20 cellular contexts compared by ENCODE assay signal in the genomic region with DNA sequence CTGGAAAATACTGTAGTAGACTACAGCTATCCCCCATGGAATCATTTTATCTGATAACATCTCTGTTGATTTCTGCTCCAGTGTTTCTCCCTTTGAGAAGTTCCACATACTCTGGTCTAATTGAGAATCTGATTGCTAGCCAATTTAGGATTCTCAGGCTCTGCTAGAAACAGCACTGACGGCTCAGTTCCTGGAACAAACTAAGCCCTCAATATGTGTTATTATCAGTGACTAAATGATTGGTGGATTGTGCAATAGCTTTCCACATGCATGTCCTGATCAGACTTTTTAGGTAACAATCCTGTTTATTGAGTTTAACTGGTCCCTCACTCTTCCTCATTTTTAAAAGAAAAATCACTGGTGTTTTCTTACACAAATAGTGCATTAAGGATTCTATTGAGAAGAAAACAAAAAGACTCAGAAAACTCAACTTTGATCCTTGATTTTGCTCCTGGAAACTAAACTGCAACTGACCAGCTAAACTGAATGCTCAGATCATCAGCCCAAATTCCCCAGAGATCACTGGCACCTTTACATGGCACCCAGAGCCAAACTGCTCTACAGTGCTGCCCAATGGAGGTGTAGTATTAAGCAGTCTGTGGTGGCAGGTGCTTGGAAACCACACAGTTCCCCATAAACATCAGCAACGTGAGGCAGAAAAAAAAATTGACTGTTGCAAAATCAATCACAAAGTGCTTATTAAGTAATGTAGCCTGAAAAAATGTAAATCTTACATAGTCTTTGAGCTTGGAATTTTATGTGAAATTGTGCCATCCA.
"Had no signal": no experiment of that assay in that cellular context is flagged by ENCODE, and none has a peak within 500 bp of the region (broad histone marks: within the 10 kb centered on the region; RNA-seq: fewer than 3 reads in every experiment).

No MANE protein-coding gene starts in this region.

- H3K4me3 ChIP-seq: dorsolateral prefrontal cortex, thyroid gland, vagina had no signal

- H3K4me3 Mint-ChIP-seq: activated naive CD4-positive, alpha-beta T cell treated with anti-CD3 and anti-CD28 coated beads, Interleukin-2, amount 50 U/mL, for 24 hours; endodermal cell; mesothelial cell of epicardium; natural killer cell treated with Interleukin-12 subunit alpha and Interleukin-12 subunit beta and Interleukin-15 and Interleukin-18, amount 100 ng/mL, for 72 hours had no signal

- ATAC-seq: foreskin keratinocyte; natural killer cell treated with Interleukin-12 subunit alpha and Interleukin-12 subunit beta and Interleukin-15 and Interleukin-18, amount 100 ng/mL, for 72 hours had no signal

- H3K27ac ChIP-seq: dorsolateral prefrontal cortex, foreskin keratinocyte, neutrophil, thyroid gland, vagina, WERI-Rb-1 had no signal

- H3K4me1 ChIP-seq: foreskin keratinocyte, thyroid gland had no signal

- H3K9me3 ChIP-seq: neutrophil, thyroid gland, vagina had no signal

- H3K27me3 ChIP-seq: dorsolateral prefrontal cortex, neutrophil, thyroid gland, vagina had no signal

- DNase-seq: activated CD4-positive, alpha-beta T cell treated with anti-CD3 and anti-CD28 coated beads for 1 hour; activated CD4-positive, alpha-beta T cell treated with anti-CD3 and anti-CD28 coated beads, Interleukin-2, amount 50 U/mL, for 4 hours; activated gamma-delta T cell; central memory CD4-positive, alpha-beta T cell; dorsolateral prefrontal cortex; endodermal cell; foreskin keratinocyte; hippocampal formation; left cardiac atrium; posterior cingulate gyrus; stimulated activated CD4-positive, alpha-beta T cell treated with anti-CD3 and anti-CD28 coated beads, Interleukin-2, amount 100 ng/mL, for 24 hours; stimulated activated naive CD4-positive, alpha-beta T cell treated with Interleukin-2 at 50 U/mL for 16 hours; T-helper 2 cell; thyroid gland; WERI-Rb-1 had no signal

- H3K27me3 Mint-ChIP-seq: activated naive CD4-positive, alpha-beta T cell treated with anti-CD3 and anti-CD28 coated beads, Interleukin-2, amount 50 U/mL, for 24 hours; natural killer cell treated with Interleukin-12 subunit alpha and Interleukin-12 subunit beta and Interleukin-15 and Interleukin-18, amount 100 ng/mL, for 72 hours had no signal

- H3K27ac Mint-ChIP-seq: activated naive CD4-positive, alpha-beta T cell treated with anti-CD3 and anti-CD28 coated beads, Interleukin-2, amount 50 U/mL, for 24 hours; endodermal cell; mesothelial cell of epicardium; natural killer cell treated with Interleukin-12 subunit alpha and Interleukin-12 subunit beta and Interleukin-15 and Interleukin-18, amount 100 ng/mL, for 72 hours had no signal

- H3K4me1 Mint-ChIP-seq: activated naive CD4-positive, alpha-beta T cell treated with anti-CD3 and anti-CD28 coated beads, Interleukin-2, amount 50 U/mL, for 24 hours; endodermal cell; mesothelial cell of epicardium had no signal

- H3K36me3 ChIP-seq: neutrophil, thyroid gland, vagina, WERI-Rb-1 had no signal

- H3K36me3 Mint-ChIP-seq: activated naive CD4-positive, alpha-beta T cell treated with anti-CD3 and anti-CD28 coated beads, Interleukin-2, amount 50 U/mL, for 24 hours; mesothelial cell of epicardium; natural killer cell treated with Interleukin-12 subunit alpha and Interleukin-12 subunit beta and Interleukin-15 and Interleukin-18, amount 100 ng/mL, for 72 hours had no signal
